Comparison of ENCODE assay signal across 1 cellular context in the genomic region with DNA sequence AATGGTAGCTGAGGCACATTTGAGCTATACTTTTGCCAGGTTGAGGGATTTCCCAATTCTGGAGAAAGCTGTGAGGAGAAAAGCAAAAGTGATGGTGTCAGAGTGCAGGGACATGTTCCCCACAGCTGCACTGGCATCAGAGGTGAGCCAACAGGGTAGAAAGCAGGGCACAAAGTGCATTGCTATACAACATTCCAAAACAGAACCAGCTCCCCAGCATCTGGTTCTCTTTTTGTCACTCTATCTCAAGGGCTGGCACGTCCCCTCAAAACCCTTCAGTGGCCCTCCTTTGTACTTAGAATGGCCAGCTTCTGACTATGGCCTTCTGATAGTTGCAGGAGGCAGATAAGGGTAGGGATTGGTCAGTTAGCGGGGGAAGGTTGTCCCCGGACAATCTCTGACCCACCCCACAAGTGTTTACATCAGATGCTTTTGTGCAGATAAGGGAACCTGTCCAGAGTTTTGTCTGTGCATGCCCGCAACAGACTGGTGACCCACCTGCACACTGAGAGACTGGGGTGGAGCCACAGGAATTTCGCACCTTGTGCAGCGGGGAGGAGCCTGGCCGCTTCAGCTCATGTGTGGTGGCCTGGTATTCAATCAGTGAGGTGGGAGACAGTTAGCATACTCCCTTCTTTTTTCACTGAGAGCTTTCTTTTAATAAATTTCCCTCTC.
A peak's percentile ranks its signal among the peaks of the same experiment; 100 is the strongest.
TF ChIP-seq lines count a peak whose summit lies in the region.

No MANE protein-coding gene starts in this region.

TF ChIP-seq in HepG2, 621 proteins besides CTCF, POLR2A, EP300 and RAD21 (continued from another document and continues in another):
- TF ChIP-seq ZNF841 (CRISPR knock-in tag; IDR thresholded peaks at IDR 0.05; ENCODE audit: borderline replicate concordance) (no peak), PAF1 (CRISPR knock-in tag; IDR thresholded peaks at IDR 0.05) (no peak), FOXJ3 (CRISPR knock-in tag; IDR thresholded peaks at IDR 0.05; ENCODE audit: borderline replicate concordance) (no peak), ZNF34 (CRISPR knock-in tag; IDR thresholded peaks at IDR 0.05; ENCODE audit: borderline replicate concordance) (no peak), TBP (CRISPR knock-in tag; IDR thresholded peaks at IDR 0.05) (no peak), ZKSCAN1 (IDR thresholded peaks at IDR 0.05; ENCODE audit: low read length) (no peak), ZFP37 (CRISPR knock-in tag; IDR thresholded peaks at IDR 0.05; ENCODE audit: borderline replicate concordance) (no peak), EED (CRISPR knock-in tag; IDR thresholded peaks at IDR 0.05) (peak; percentile 23; the same call in 1 of the 2 replicates), ZNF556 (CRISPR knock-in tag; IDR thresholded peaks at IDR 0.05; ENCODE audit: borderline replicate concordance) (no peak), ZKSCAN5 (CRISPR knock-in tag; IDR thresholded peaks at IDR 0.05) (no peak), ARNT (IDR thresholded peaks at IDR 0.05) (no peak), MEF2D (CRISPR knock-in tag; IDR thresholded peaks at IDR 0.05) (no peak), SIN3B (IDR thresholded peaks at IDR 0.05; ENCODE audit: low read length) (no peak), NFE2L2 (IDR thresholded peaks at IDR 0.05; ENCODE audit: low read length) (no peak), ZC3H4 (CRISPR knock-in tag; IDR thresholded peaks at IDR 0.05; ENCODE audit: borderline replicate concordance) (no peak), E2F5 (CRISPR knock-in tag; conservative IDR thresholded peaks at IDR 0.05) (no peak), ZNF460 (CRISPR knock-in tag; IDR thresholded peaks at IDR 0.05; ENCODE audit: borderline replicate concordance) (no peak), FOXO4 (CRISPR knock-in tag; conservative IDR thresholded peaks at IDR 0.05) (0 out of 2 replicates have a peak, but pooled peaks have one; percentile 77), MAF1 (CRISPR knock-in tag; IDR thresholded peaks at IDR 0.05; ENCODE audit: borderline replicate concordance) (no peak), CAMTA2 (CRISPR knock-in tag; IDR thresholded peaks at IDR 0.05; ENCODE audit: borderline replicate concordance) (no peak), TERF1 (CRISPR knock-in tag; IDR thresholded peaks at IDR 0.05) (no peak), TCF7 (IDR thresholded peaks at IDR 0.05; ENCODE audit: low read depth) (no peak), ZNF761 (CRISPR knock-in tag; conservative IDR thresholded peaks at IDR 0.05) (no peak), DR1 (CRISPR knock-in tag; IDR thresholded peaks at IDR 0.05) (no peak), ATF4 (CRISPR knock-in tag; IDR thresholded peaks at IDR 0.05) (no peak), NKX3-1 (CRISPR knock-in tag; IDR thresholded peaks at IDR 0.05) (no peak), CENPT (CRISPR knock-in tag; IDR thresholded peaks at IDR 0.05; ENCODE audit: low read depth) (no peak), ZFP90 (CRISPR knock-in tag; IDR thresholded peaks at IDR 0.05; ENCODE audit: borderline replicate concordance) (no peak), ZNF468 (CRISPR knock-in tag; IDR thresholded peaks at IDR 0.05) (no peak), ZNF431 (CRISPR knock-in tag; IDR thresholded peaks at IDR 0.05; ENCODE audit: borderline replicate concordance, low read depth) (no peak), ZNF615 (CRISPR knock-in tag; IDR thresholded peaks at IDR 0.05; ENCODE audit: borderline replicate concordance) (no peak), NR0B2 (CRISPR knock-in tag; IDR thresholded peaks at IDR 0.05) (no peak), ZNF138 (CRISPR knock-in tag; IDR thresholded peaks at IDR 0.05; ENCODE audit: low read depth) (no peak), IRX3 (CRISPR knock-in tag; IDR thresholded peaks at IDR 0.05; ENCODE audit: borderline replicate concordance, low read depth) (no peak), BCL6 (CRISPR knock-in tag; IDR thresholded peaks at IDR 0.05) (no peak)
- TF ChIP-seq, protein P1, sequence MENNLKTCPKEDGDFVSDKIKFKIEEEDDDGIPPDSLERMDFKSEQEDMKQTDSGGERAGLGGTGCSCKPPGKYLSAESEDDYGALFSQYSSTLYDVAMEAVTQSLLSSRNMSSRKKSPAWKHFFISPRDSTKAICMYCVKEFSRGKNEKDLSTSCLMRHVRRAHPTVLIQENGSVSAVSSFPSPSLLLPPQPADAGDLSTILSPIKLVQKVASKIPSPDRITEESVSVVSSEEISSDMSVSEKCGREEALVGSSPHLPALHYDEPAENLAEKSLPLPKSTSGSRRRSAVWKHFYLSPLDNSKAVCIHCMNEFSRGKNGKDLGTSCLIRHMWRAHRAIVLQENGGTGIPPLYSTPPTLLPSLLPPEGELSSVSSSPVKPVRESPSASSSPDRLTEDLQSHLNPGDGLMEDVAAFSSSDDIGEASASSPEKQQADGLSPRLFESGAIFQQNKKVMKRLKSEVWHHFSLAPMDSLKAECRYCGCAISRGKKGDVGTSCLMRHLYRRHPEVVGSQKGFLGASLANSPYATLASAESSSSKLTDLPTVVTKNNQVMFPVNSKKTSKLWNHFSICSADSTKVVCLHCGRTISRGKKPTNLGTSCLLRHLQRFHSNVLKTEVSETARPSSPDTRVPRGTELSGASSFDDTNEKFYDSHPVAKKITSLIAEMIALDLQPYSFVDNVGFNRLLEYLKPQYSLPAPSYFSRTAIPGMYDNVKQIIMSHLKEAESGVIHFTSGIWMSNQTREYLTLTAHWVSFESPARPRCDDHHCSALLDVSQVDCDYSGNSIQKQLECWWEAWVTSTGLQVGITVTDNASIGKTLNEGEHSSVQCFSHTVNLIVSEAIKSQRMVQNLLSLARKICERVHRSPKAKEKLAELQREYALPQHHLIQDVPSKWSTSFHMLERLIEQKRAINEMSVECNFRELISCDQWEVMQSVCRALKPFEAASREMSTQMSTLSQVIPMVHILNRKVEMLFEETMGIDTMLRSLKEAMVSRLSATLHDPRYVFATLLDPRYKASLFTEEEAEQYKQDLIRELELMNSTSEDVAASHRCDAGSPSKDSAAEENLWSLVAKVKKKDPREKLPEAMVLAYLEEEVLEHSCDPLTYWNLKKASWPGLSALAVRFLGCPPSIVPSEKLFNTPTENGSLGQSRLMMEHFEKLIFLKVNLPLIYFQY (CRISPR knock-in tag; IDR thresholded peaks at IDR 0.05; ENCODE audit: borderline replicate concordance) = no peak
- TF ChIP-seq, protein P2, sequence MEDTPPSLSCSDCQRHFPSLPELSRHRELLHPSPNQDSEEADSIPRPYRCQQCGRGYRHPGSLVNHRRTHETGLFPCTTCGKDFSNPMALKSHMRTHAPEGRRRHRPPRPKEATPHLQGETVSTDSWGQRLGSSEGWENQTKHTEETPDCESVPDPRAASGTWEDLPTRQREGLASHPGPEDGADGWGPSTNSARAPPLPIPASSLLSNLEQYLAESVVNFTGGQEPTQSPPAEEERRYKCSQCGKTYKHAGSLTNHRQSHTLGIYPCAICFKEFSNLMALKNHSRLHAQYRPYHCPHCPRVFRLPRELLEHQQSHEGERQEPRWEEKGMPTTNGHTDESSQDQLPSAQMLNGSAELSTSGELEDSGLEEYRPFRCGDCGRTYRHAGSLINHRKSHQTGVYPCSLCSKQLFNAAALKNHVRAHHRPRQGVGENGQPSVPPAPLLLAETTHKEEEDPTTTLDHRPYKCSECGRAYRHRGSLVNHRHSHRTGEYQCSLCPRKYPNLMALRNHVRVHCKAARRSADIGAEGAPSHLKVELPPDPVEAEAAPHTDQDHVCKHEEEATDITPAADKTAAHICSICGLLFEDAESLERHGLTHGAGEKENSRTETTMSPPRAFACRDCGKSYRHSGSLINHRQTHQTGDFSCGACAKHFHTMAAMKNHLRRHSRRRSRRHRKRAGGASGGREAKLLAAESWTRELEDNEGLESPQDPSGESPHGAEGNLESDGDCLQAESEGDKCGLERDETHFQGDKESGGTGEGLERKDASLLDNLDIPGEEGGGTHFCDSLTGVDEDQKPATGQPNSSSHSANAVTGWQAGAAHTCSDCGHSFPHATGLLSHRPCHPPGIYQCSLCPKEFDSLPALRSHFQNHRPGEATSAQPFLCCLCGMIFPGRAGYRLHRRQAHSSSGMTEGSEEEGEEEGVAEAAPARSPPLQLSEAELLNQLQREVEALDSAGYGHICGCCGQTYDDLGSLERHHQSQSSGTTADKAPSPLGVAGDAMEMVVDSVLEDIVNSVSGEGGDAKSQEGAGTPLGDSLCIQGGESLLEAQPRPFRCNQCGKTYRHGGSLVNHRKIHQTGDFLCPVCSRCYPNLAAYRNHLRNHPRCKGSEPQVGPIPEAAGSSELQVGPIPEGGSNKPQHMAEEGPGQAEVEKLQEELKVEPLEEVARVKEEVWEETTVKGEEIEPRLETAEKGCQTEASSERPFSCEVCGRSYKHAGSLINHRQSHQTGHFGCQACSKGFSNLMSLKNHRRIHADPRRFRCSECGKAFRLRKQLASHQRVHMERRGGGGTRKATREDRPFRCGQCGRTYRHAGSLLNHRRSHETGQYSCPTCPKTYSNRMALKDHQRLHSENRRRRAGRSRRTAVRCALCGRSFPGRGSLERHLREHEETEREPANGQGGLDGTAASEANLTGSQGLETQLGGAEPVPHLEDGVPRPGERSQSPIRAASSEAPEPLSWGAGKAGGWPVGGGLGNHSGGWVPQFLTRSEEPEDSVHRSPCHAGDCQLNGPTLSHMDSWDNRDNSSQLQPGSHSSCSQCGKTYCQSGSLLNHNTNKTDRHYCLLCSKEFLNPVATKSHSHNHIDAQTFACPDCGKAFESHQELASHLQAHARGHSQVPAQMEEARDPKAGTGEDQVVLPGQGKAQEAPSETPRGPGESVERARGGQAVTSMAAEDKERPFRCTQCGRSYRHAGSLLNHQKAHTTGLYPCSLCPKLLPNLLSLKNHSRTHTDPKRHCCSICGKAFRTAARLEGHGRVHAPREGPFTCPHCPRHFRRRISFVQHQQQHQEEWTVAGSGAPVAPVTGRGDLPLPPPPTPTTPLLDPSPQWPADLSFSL (CRISPR knock-in tag; IDR thresholded peaks at IDR 0.05) = no peak
- TF ChIP-seq, protein P3, sequence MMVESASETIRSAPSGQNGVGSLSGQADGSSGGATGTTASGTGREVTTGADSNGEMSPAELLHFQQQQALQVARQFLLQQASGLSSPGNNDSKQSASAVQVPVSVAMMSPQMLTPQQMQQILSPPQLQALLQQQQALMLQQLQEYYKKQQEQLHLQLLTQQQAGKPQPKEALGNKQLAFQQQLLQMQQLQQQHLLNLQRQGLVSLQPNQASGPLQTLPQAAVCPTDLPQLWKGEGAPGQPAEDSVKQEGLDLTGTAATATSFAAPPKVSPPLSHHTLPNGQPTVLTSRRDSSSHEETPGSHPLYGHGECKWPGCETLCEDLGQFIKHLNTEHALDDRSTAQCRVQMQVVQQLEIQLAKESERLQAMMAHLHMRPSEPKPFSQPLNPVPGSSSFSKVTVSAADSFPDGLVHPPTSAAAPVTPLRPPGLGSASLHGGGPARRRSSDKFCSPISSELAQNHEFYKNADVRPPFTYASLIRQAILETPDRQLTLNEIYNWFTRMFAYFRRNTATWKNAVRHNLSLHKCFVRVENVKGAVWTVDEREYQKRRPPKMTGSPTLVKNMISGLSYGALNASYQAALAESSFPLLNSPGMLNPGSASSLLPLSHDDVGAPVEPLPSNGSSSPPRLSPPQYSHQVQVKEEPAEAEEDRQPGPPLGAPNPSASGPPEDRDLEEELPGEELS (CRISPR knock-in tag; IDR thresholded peaks at IDR 0.05) = peak; percentile 93
- TF ChIP-seq, protein P4, sequence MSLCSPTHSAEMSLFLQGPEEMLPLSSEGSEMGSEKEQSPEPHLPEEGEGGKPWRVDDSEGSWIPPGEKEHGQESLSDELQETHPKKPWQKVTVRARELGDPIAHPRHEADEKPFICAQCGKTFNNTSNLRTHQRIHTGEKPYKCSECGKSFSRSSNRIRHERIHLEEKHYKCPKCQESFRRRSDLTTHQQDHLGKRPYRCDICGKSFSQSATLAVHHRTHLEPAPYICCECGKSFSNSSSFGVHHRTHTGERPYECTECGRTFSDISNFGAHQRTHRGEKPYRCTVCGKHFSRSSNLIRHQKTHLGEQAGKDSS (CRISPR knock-in tag; IDR thresholded peaks at IDR 0.05; ENCODE audit: borderline replicate concordance, low read depth) = no peak
